13 cellular contexts compared by ENCODE assay signal in genomic region chr12:41917827-41918445, GRCh38.
A peak's percentile ranks its signal among the peaks of the same experiment; 100 is the strongest.
DNase-seq lines count a peak whose midpoint lies in the region; ATAC-seq lines count a peak whose summit lies in the region.
"Had no signal": no experiment of that assay in that cellular context is flagged by ENCODE, and none has a peak within 500 bp of the region (broad histone marks: within the 10 kb centered on the region; RNA-seq: fewer than 3 reads in every experiment).

No MANE protein-coding gene starts in this region.

- H3K27ac Mint-ChIP-seq in naive thymus-derived CD8-positive, alpha-beta T cell, result no peak overlapping the region
- H3K27ac Mint-ChIP-seq: stimulated activated memory B cell treated with anti-CD40 and anti-IgM and Interleukin-4, amounts not matched to agents 10 μg/mL and 1 μg/mL and 100 μg/mL, for 72 hours had no signal

- H3K9me3 Mint-ChIP-seq in naive thymus-derived CD8-positive, alpha-beta T cell, result no peaks in the 10 kb centered on the region

- H3K36me3 ChIP-seq in adipocyte (ENCODE audit: control insufficient read depth, insufficient read depth, low read length, severe bottlenecking), result no peaks in the 10 kb centered on the region
- H3K36me3 ChIP-seq: neutrophil had no signal

- H3K27me3 ChIP-seq in adipocyte (replicated peaks; ENCODE audit: control insufficient read depth, insufficient read depth, low read length), result no peaks in the 10 kb centered on the region
- H3K27me3 ChIP-seq: body of pancreas, neutrophil had no signal

- peak overlapping the region; percentile 15 for H3K4me3 ChIP-seq in adipocyte (ENCODE audit: low read length)
- H3K4me3 ChIP-seq: body of pancreas had no signal

- ATAC-seq in GM18873 (IDR thresholded peaks at IDR 0.05; ENCODE audit: low FRiP score, unreplicated experiment), result no peak
- no peak for ATAC-seq in naive thymus-derived CD8-positive, alpha-beta T cell
- ATAC-seq: body of pancreas; stimulated activated memory B cell treated with anti-CD40 and anti-IgM and Interleukin-4, amounts not matched to agents 10 μg/mL and 1 μg/mL and 100 μg/mL, for 72 hours had no signal

- no peaks in the 10 kb centered on the region for H3K4me1 Mint-ChIP-seq in naive thymus-derived CD8-positive, alpha-beta T cell

- H3K36me3 Mint-ChIP-seq in naive thymus-derived CD8-positive, alpha-beta T cell, result no peaks in the 10 kb centered on the region
- H3K36me3 Mint-ChIP-seq: stimulated activated memory B cell treated with anti-CD40 and anti-IgM and Interleukin-4, amounts not matched to agents 10 μg/mL and 1 μg/mL and 100 μg/mL, for 72 hours had no signal

- H3K27me3 Mint-ChIP-seq in naive thymus-derived CD8-positive, alpha-beta T cell, result peaks cover 4 to 21% (median 13%) of the 10 kb centered on the region in 5 donors

- DNase-seq in COR-L47 (lab: John Stamatoyannopoulos, UW) (peak; percentile 54), NCI-H128 (lab: John Stamatoyannopoulos, UW; ENCODE audit: unreplicated experiment) (peak; percentile 79), adipocyte (ENCODE audit: low read depth) (peak; percentile 30), left kidney (ENCODE audit: low read depth, low spot score) (peak; percentile 57), posterior vena cava (ENCODE audit: low spot score) (no peak), T-helper 2 cell (no peak)
- DNase-seq in naive thymus-derived CD8-positive, alpha-beta T cell, result no peak
- DNase-seq: activated T-cell treated with anti-CD3 and anti-CD28 coated beads, Interleukin-2, amount 50 U/mL, for 48 hours; body of pancreas; erythroblast had no signal

- intact Hi-C loops in posterior vena cava (cut with DNase I), result no loop called here

- no peak overlapping the region for H3K9ac ChIP-seq in adipocyte (ENCODE audit: low read length)

- no peaks in the 10 kb centered on the region for H3K9me3 ChIP-seq in adipocyte (ENCODE audit: control insufficient read depth, low read length)
- H3K9me3 ChIP-seq: body of pancreas, neutrophil had no signal

- H3K4me3 Mint-ChIP-seq in naive thymus-derived CD8-positive, alpha-beta T cell, result no peak overlapping the region
- H3K4me3 Mint-ChIP-seq: stimulated activated memory B cell treated with anti-CD40 and anti-IgM and Interleukin-4, amounts not matched to agents 10 μg/mL and 1 μg/mL and 100 μg/mL, for 72 hours had no signal

- POLR2A ChIA-PET in naive thymus-derived CD8-positive, alpha-beta T cell (lab: Charles Lee), result no interaction called here

- H3K4me1 ChIP-seq in adipocyte (ENCODE audit: control insufficient read depth, insufficient read depth, low read length), result peaks cover 10% of the 10 kb centered on the region
- H3K4me1 ChIP-seq: body of pancreas had no signal

Comparison
In these comparisons a context has a peak if more than half of its experiments do, and no peak if none do; other contexts are left out.
1. DNase-seq: peak in COR-L47 (single experiment), NCI-H128 (single experiment), adipocyte (single experiment) and left kidney (single experiment); none in posterior vena cava (single experiment), naive thymus-derived CD8-positive, alpha-beta T cell (0 of 10) and T-helper 2 cell (0 of 5).